Comparison of ENCODE assay signal across 17 cellular contexts in genomic region chr7:36650766-36651310, GRCh38.
DNase-seq lines count a peak whose midpoint lies in the region; ATAC-seq lines count a peak whose summit lies in the region.
"Had no signal": no experiment of that assay in that cellular context is flagged by ENCODE, and none has a peak within 500 bp of the region (broad histone marks: within the 10 kb centered on the region; RNA-seq: fewer than 3 reads in every experiment).

No MANE protein-coding gene starts in this region.

- DNase-seq in Ammon's horn (ENCODE audit: low spot score) (peak; percentile 8), HCEC 1CT (peak; percentile 19), right cardiac atrium (no peak), NCI-H774 (lab: John Stamatoyannopoulos, UW) (no peak), Kasumi-1 (lab: John Stamatoyannopoulos, UW) (no peak)
- no peak for DNase-seq in central memory CD8-positive, alpha-beta T cell (ENCODE audit: low spot score in 2 of 2)
- no peak for DNase-seq in natural killer cell treated with Interleukin-12 subunit alpha and Interleukin-12 subunit beta and Interleukin-15 and Interleukin-18, amount 100 ng/mL, for 72 hours (ENCODE audit: low spot score)
- DNase-seq: activated CD4-positive, alpha-beta T cell treated with anti-CD3 and anti-CD28 coated beads for 48 hours; body of pancreas; DMS79 treated with DMSO at 0.1 percent for 48 hours; H7; KBM-7; NCI-H1105; NCI-H2081; NCI-H510A; Right ventricle myocardium superior had no signal

- no peaks in the 10 kb centered on the region for H3K27me3 Mint-ChIP-seq in central memory CD8-positive, alpha-beta T cell
- H3K27me3 Mint-ChIP-seq in natural killer cell treated with Interleukin-12 subunit alpha and Interleukin-12 subunit beta and Interleukin-15 and Interleukin-18, amount 100 ng/mL, for 72 hours: no peaks in the 10 kb centered on the region

- H3K9me3 Mint-ChIP-seq in central memory CD8-positive, alpha-beta T cell: no peaks in the 10 kb centered on the region
- H3K9me3 Mint-ChIP-seq in natural killer cell treated with Interleukin-12 subunit alpha and Interleukin-12 subunit beta and Interleukin-15 and Interleukin-18, amount 100 ng/mL, for 72 hours: peaks cover 7% of the 10 kb centered on the region

- H3K4me3 Mint-ChIP-seq in central memory CD8-positive, alpha-beta T cell: no peak overlapping the region
- H3K4me3 Mint-ChIP-seq in natural killer cell treated with Interleukin-12 subunit alpha and Interleukin-12 subunit beta and Interleukin-15 and Interleukin-18, amount 100 ng/mL, for 72 hours: peak overlapping the region; percentile 89

- no peak overlapping the region for H3K27ac ChIP-seq in right cardiac atrium (ENCODE audit: low read length)
- H3K27ac ChIP-seq: body of pancreas, neutrophil had no signal

- H3K4me3 ChIP-seq in right cardiac atrium (ENCODE audit: low read length): no peak overlapping the region
- H3K4me3 ChIP-seq: body of pancreas had no signal

- no peaks in the 10 kb centered on the region for H3K4me1 ChIP-seq in right cardiac atrium (ENCODE audit: control insufficient read depth, insufficient read depth, low read length)
- H3K4me1 ChIP-seq: body of pancreas had no signal

- peaks cover 82% of the 10 kb centered on the region for H3K4me1 Mint-ChIP-seq in central memory CD8-positive, alpha-beta T cell
- H3K4me1 Mint-ChIP-seq in natural killer cell treated with Interleukin-12 subunit alpha and Interleukin-12 subunit beta and Interleukin-15 and Interleukin-18, amount 100 ng/mL, for 72 hours (ENCODE audit: low read depth in 2 of 2): peaks cover 74 to 80% of the 10 kb centered on the region in 2 donors

- ATAC-seq in central memory CD8-positive, alpha-beta T cell (replicated peaks; ENCODE audit: extremely low read depth, poor library complexity, severe bottlenecking): no peak
- peak; percentile 48 to 63 for ATAC-seq in natural killer cell treated with Interleukin-12 subunit alpha and Interleukin-12 subunit beta and Interleukin-15 and Interleukin-18, amount 100 ng/mL, for 72 hours
- no peak for ATAC-seq in right cardiac atrium
- ATAC-seq: body of pancreas had no signal

- intact Hi-C loops in right cardiac atrium (cut with DNase I): no loop called here

- H3K36me3 Mint-ChIP-seq in central memory CD8-positive, alpha-beta T cell (ENCODE audit: insufficient read depth): peaks cover 39% of the 10 kb centered on the region
- H3K36me3 Mint-ChIP-seq in natural killer cell treated with Interleukin-12 subunit alpha and Interleukin-12 subunit beta and Interleukin-15 and Interleukin-18, amount 100 ng/mL, for 72 hours: peaks cover 49% of the 10 kb centered on the region

- H3K27ac Mint-ChIP-seq in central memory CD8-positive, alpha-beta T cell (ENCODE audit: low read depth): peak overlapping the region; percentile 71
- H3K27ac Mint-ChIP-seq in natural killer cell treated with Interleukin-12 subunit alpha and Interleukin-12 subunit beta and Interleukin-15 and Interleukin-18, amount 100 ng/mL, for 72 hours: peak overlapping the region; percentile 100

- no peaks in the 10 kb centered on the region for H3K27me3 ChIP-seq in right cardiac atrium (ENCODE audit: control insufficient read depth, insufficient read depth)
- H3K27me3 ChIP-seq: body of pancreas, neutrophil had no signal

- H3K9me3 ChIP-seq in right cardiac atrium (ENCODE audit: control insufficient read depth, low read length): no peaks in the 10 kb centered on the region
- H3K9me3 ChIP-seq: body of pancreas, neutrophil had no signal

- 74% methylated on average over 7 of the region's 7 CpGs for WGBS in right cardiac atrium

Comparison
In these comparisons a context has a peak if more than half of its experiments do, and no peak if none do; other contexts are left out.
1. DNase-seq: peak in Ammon's horn (single experiment) and HCEC 1CT (single experiment); none in central memory CD8-positive, alpha-beta T cell (0 of 2), natural killer cell treated with Interleukin-12 subunit alpha and Interleukin-12 subunit beta and Interleukin-15 and Interleukin-18, amount 100 ng/mL, for 72 hours (single experiment), right cardiac atrium (0 of 3), NCI-H774 (single experiment) and Kasumi-1 (0 of 2).
2. ATAC-seq: peak in natural killer cell treated with Interleukin-12 subunit alpha and Interleukin-12 subunit beta and Interleukin-15 and Interleukin-18, amount 100 ng/mL, for 72 hours (2 of 2); none in central memory CD8-positive, alpha-beta T cell (single experiment) and right cardiac atrium (0 of 2).